ENCODE assay signal across 8 cellular contexts in genomic region chr9:92141144-92142129, GRCh38. TPM values are rescaled to one million over a fixed set of nuclear protein-coding genes. Genes with fewer than 3 reads are reported as not detected.
A peak's percentile ranks its signal among the peaks of the same experiment; 100 is the strongest.
DNase-seq lines count a peak whose midpoint lies in the region; ATAC-seq and TF ChIP-seq lines count a peak whose summit lies in the region.

No MANE protein-coding gene starts in this region.

- DNase-seq in AG08396 (ENCODE audit: low spot score): peak; percentile 66
- DNase-seq in HFF-Myc (ENCODE audit: extremely low read depth, low read depth): no peak
- peak in 2 of 4 donors; percentile 54 to 55 for DNase-seq in body of pancreas
- DNase-seq in kidney glomerular epithelial cell (lab: John Stamatoyannopoulos, UW): peak; percentile 20
- DNase-seq in thyroid gland: peak; percentile 32 to 39
- no peak for DNase-seq in SK-N-DZ (ENCODE audit: low spot score)

- H3K4me1 ChIP-seq in body of pancreas (peaks cover 17% of the 10 kb centered on the region), thyroid gland (peaks cover 6 to 14% of the 10 kb centered on the region in 2 donors)

- H3K27me3 ChIP-seq in body of pancreas: peaks cover 0 to 21% of the 10 kb centered on the region in 2 donors
- H3K27me3 ChIP-seq in thyroid gland: no peaks in the 10 kb centered on the region

- no peak for TF ChIP-seq POLR2A in body of pancreas (IDR thresholded peaks at IDR 0.05)
- no peak for TF ChIP-seq POLR2A in thyroid gland (IDR thresholded peaks at IDR 0.05)

- no peak overlapping the region for H3K27ac ChIP-seq in body of pancreas
- no peak overlapping the region for H3K27ac ChIP-seq in thyroid gland

- H3K9me3 ChIP-seq in body of pancreas: no peaks in the 10 kb centered on the region
- no peaks in the 10 kb centered on the region for H3K9me3 ChIP-seq in thyroid gland

- TF ChIP-seq CTCF in HFF-Myc (IDR thresholded peaks at IDR 0.05; ENCODE audit: low read depth, low read length, missing control alignments): no peak
- peak in 2 of 7 experiments; percentile 27 to 36 for TF ChIP-seq CTCF in body of pancreas (IDR thresholded peaks at IDR 0.05)
- peak in 2 of 6 experiments; percentile 21 to 29 for TF ChIP-seq CTCF in thyroid gland (IDR thresholded peaks at IDR 0.05)

- intact Hi-C loops in body of pancreas (cut with DNase I): no loop called here
- intact Hi-C loops in thyroid gland (cut with DNase I): no loop called here

- ATAC-seq in body of pancreas (peak; percentile 65), HG03095 (IDR thresholded peaks at IDR 0.05; ENCODE audit: unreplicated experiment) (no peak), HG03139 (IDR thresholded peaks at IDR 0.05; ENCODE audit: unreplicated experiment) (no peak)

- H3K36me3 ChIP-seq in body of pancreas (replicated peaks in 1 of 2; ENCODE audit: insufficient read depth in 1 of 2, low read depth in 2 of 2) (no peaks in the 10 kb centered on the region), thyroid gland (no peaks in the 10 kb centered on the region)

- peak overlapping the region; percentile 37 for H3K4me3 ChIP-seq in HFF-Myc (replicated peaks; ENCODE audit: low read depth, low read length)
- H3K4me3 ChIP-seq in body of pancreas: no peak overlapping the region
- peak overlapping the region in 1 of 3 donors; percentile 30 for H3K4me3 ChIP-seq in thyroid gland (replicated peaks in 1 of 3)

- 10 to 18% methylated on average over 31 to 62 of the region's 62 CpGs for WGBS in body of pancreas, 2 donors
- WGBS in thyroid gland, 2 donors: 13 to 19% methylated on average over 31 to 32 of the region's 62 CpGs

RNA-seq across cellular contexts. Expression of gene SPTLC1, which starts 26.2 kb away (rescaled TPM):
- total RNA-seq in body of pancreas (10 to 100 TPM; 34.9 to 36.1 TPM), thyroid gland (100 to 1,000 TPM; 124 to 132 (median 127) TPM)
- polyA plus RNA-seq in SK-N-DZ (2014; cell fraction: cytosol; rRNA removed): 41.1 and 43.4 TPM in 2 replicates
- polyA plus RNA-seq in SK-N-DZ (2014; cell fraction: nucleus; rRNA removed): 47.2 and 47.4 TPM in 2 replicates

Comparison
In these comparisons a context has a peak if more than half of its experiments do, and no peak if none do; other contexts are left out.
1. DNase-seq: peak in AG08396 (single experiment), kidney glomerular epithelial cell (single experiment) and thyroid gland (2 of 2); none in HFF-Myc (single experiment) and SK-N-DZ (single experiment).